In genomic region chr20:58155148-58155925, GRCh38 we compare ENCODE assay signal across 2 cellular contexts.
TF ChIP-seq lines count a peak whose summit lies in the region.

No MANE protein-coding gene starts in this region.

TF ChIP-seq in K562, 482 proteins besides CTCF, POLR2A, EP300 and RAD21:
- no peak for TF ChIP-seq GTF2F1 (IDR thresholded peaks at IDR 0.05; ENCODE audit: low read depth, low read length)
- no peak for TF ChIP-seq ZNF778 (CRISPR knock-in tag; IDR thresholded peaks at IDR 0.05)
- TF ChIP-seq KDM4B (IDR thresholded peaks at IDR 0.05; ENCODE audit: borderline replicate concordance in 2 of 2, low read depth in 1 of 2) = no peak
- TF ChIP-seq ZBTB49 (CRISPR knock-in tag; IDR thresholded peaks at IDR 0.05; ENCODE audit: borderline replicate concordance) = no peak
- TF ChIP-seq ZNF79 (CRISPR knock-in tag; IDR thresholded peaks at IDR 0.05; ENCODE audit: low read depth) = no peak
- TF ChIP-seq MTF1 (CRISPR knock-in tag; IDR thresholded peaks at IDR 0.05; ENCODE audit: borderline replicate concordance) = no peak
- no peak for TF ChIP-seq PHF20 (IDR thresholded peaks at IDR 0.05; ENCODE audit: partially characterized antibody)
- no peak for TF ChIP-seq HNRNPK (IDR thresholded peaks at IDR 0.05; ENCODE audit: low read depth, low read length, poor library complexity, severe bottlenecking)
- no peak for TF ChIP-seq PRDM10 (IDR thresholded peaks at IDR 0.05; ENCODE audit: partially characterized antibody)
- no peak for TF ChIP-seq SRSF1 (IDR thresholded peaks at IDR 0.05; ENCODE audit: low read depth, low read length)
- TF ChIP-seq GTF2B (IDR thresholded peaks at IDR 0.05; ENCODE audit: extremely low read depth, insufficient read length) = no peak
- TF ChIP-seq CHD4 (IDR thresholded peaks at IDR 0.05; ENCODE audit: insufficient read depth, insufficient replicate concordance, low read depth, low read length, poor library complexity, severe bottlenecking) = no peak
- no peak for TF ChIP-seq BCOR (IDR thresholded peaks at IDR 0.05)
- TF ChIP-seq FOXM1 (IDR thresholded peaks at IDR 0.05; ENCODE audit: low read depth) = no peak
- TF ChIP-seq FOXM1 (CRISPR knock-in tag; IDR thresholded peaks at IDR 0.05; ENCODE audit: low read depth) = no peak
- TF ChIP-seq CCNT2 (IDR thresholded peaks at IDR 0.05; ENCODE audit: borderline replicate concordance, extremely low read depth, insufficient read length, low read depth, low read length) = no peak

TF ChIP-seq in HepG2, 621 proteins besides CTCF, POLR2A, EP300 and RAD21:
- TF ChIP-seq KDM4B (CRISPR knock-in tag; IDR thresholded peaks at IDR 0.05) (no peak), HNF4A (CRISPR knock-in tag; IDR thresholded peaks at IDR 0.05) (peak; percentile 20; the same call in 1 of the 2 replicates), ZNF556 (CRISPR knock-in tag; IDR thresholded peaks at IDR 0.05; ENCODE audit: borderline replicate concordance) (no peak), TGIF2 (CRISPR knock-in tag; IDR thresholded peaks at IDR 0.05) (no peak), MLXIP (CRISPR knock-in tag; IDR thresholded peaks at IDR 0.05; ENCODE audit: borderline replicate concordance) (no peak), ZNF768 (CRISPR knock-in tag; IDR thresholded peaks at IDR 0.05) (peak; percentile 55; the same call in 1 of the 2 replicates)
